11 cellular contexts compared by ENCODE assay signal in the genomic region with DNA sequence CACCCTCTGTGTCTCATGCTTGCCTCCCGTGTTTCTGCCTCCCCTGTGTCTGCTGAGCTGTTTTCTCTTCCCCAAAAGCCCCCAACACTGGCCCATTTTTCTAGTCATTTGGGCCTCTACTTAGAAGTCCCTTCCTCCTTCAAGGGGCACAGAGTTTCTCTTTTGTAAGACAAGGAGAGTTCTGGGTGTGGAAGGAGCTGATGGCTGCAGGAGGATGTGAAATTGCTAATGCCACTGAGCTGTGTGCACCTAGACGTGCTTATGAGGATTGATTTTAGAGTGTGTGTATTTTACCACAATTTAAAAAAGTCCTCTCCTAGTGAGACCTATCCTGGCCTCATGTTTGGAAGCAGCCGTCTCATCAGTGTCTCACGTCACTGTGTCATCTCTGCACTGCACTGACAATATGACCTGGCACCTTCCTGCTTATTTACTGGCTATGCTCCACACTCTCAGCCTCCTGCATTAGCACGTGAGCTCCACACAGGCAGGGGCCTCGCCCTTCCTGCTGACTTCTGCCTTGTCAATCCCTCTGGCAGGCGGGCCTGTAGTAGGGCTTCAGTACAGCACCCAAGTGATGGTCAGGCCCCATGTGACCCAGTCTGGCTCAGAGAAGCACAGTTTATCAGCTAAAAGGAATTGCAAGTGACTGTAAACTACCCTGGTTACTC. TPM values are rescaled to one million over a fixed set of nuclear protein-coding genes. Genes with fewer than 3 reads are reported as not detected.
DNase-seq lines count a peak whose midpoint lies in the region; ATAC-seq and TF ChIP-seq lines count a peak whose summit lies in the region.
"Had no signal": no experiment of that assay in that cellular context is flagged by ENCODE, and none has a peak within 500 bp of the region (broad histone marks: within the 10 kb centered on the region; RNA-seq: fewer than 3 reads in every experiment).

No MANE protein-coding gene starts in this region.

- in situ Hi-C loops in mammary epithelial cell (cut with MboI; ENCODE audit: low sequenced_read_pairs in 2 of 2) = no loop called here

- no peak overlapping the region for H3K9ac ChIP-seq in mammary epithelial cell (ENCODE audit: insufficient read depth, low read length)

- no peaks in the 10 kb centered on the region for H3K4me1 ChIP-seq in upper lobe of right lung
- H3K4me1 ChIP-seq in mammary epithelial cell (ENCODE audit: insufficient read depth, low read length) = no peaks in the 10 kb centered on the region
- H3K4me1 ChIP-seq: SJSA1 had no signal

- CTCF ChIA-PET in mammary epithelial cell (lab: Charles Lee; ENCODE audit: low non-redundant PET) = no interaction called here

- H3K36me3 ChIP-seq in upper lobe of right lung = no peaks in the 10 kb centered on the region
- no peaks in the 10 kb centered on the region for H3K36me3 ChIP-seq in mammary epithelial cell (ENCODE audit: insufficient read depth, low read length)
- H3K36me3 ChIP-seq: SJSA1, tibial artery had no signal

- dilution Hi-C loops in mammary epithelial cell (cut with HindIII; ENCODE audit: low sequenced_read_pairs) = no loop called here

- no peak for TF ChIP-seq CTCF in upper lobe of right lung (IDR thresholded peaks at IDR 0.05)
- TF ChIP-seq CTCF in mammary epithelial cell (conservative IDR thresholded peaks at IDR 0.05 in 1 of 2, IDR thresholded peaks at IDR 0.05 in 1 of 2; ENCODE audit: extremely low read depth in 1 of 2, insufficient read depth in 1 of 2, low read depth in 1 of 2, low read length in 2 of 2) = no peak

- DNase-seq in activated naive CD4-positive, alpha-beta T cell treated with Interleukin-2 at 50 U/mL for 16 hours = peak; percentile 36
- no peak for DNase-seq in activated naive CD4-positive, alpha-beta T cell treated with anti-CD3 and anti-CD28 coated beads, Interleukin-2, amount 50 U/mL, for 16 hours
- peak; percentile 38 for DNase-seq in activated T-helper 1 cell treated with Interleukin-2 at 50 U/mL for 16 hours (ENCODE audit: low read depth)
- peak; percentile 77 for DNase-seq in left lobe of liver (ENCODE audit: low spot score)
- no peak for DNase-seq in upper lobe of right lung
- DNase-seq in GM03348 (ENCODE audit: low spot score) = no peak
- no peak for DNase-seq in posterior vena cava (ENCODE audit: low spot score)
- no peak for DNase-seq in mammary epithelial cell
- DNase-seq: mesendoderm had no signal

- H3K27ac ChIP-seq in upper lobe of right lung (no peak overlapping the region), mammary epithelial cell (ENCODE audit: insufficient read depth, low read depth, low read length) (no peak overlapping the region)
- H3K27ac ChIP-seq: SJSA1, tibial artery had no signal

- no peaks in the 10 kb centered on the region for H4K20me1 ChIP-seq in mammary epithelial cell (ENCODE audit: insufficient read depth, low read length)

- WGBS in mammary epithelial cell (ENCODE audit: low coverage, missing lambda C conversion rate) = 90% methylated on average over 5 of the region's 7 CpGs

- peaks cover 6% of the 10 kb centered on the region for H3K9me3 ChIP-seq in upper lobe of right lung
- peaks cover 7% of the 10 kb centered on the region for H3K9me3 ChIP-seq in mammary epithelial cell (replicated peaks; ENCODE audit: insufficient read depth, low read length)

- H3K27me3 ChIP-seq in upper lobe of right lung = no peaks in the 10 kb centered on the region
- H3K27me3 ChIP-seq in mammary epithelial cell (ENCODE audit: insufficient read depth, low read length) = no peaks in the 10 kb centered on the region
- H3K27me3 ChIP-seq: SJSA1, tibial artery had no signal

- intact Hi-C loops in upper lobe of right lung (cut with DNase I) = no loop called here
- intact Hi-C loops in posterior vena cava (cut with DNase I) = no loop called here
- intact Hi-C loops in mammary epithelial cell (cut with micrococcal nuclease) = no loop called here

- no peak overlapping the region for H3K4me2 ChIP-seq in mammary epithelial cell (ENCODE audit: insufficient read depth, low read depth, low read length)

- H3K79me2 ChIP-seq in mammary epithelial cell (ENCODE audit: insufficient read depth, low read length) = no peaks in the 10 kb centered on the region

- ATAC-seq in left lobe of liver (peak; percentile 74), upper lobe of right lung (peak; percentile 77)

- BruUV-seq in mammary epithelial cell (replicated peaks; lab: Mats Ljungman, UMichigan) = no TSS peak

- H3K4me3 ChIP-seq in upper lobe of right lung = no peak overlapping the region
- no peak overlapping the region for H3K4me3 ChIP-seq in mammary epithelial cell (replicated peaks in 1 of 3; ENCODE audit: insufficient read depth in 1 of 3, low read depth in 2 of 3, low read length in 3 of 3)
- H3K4me3 ChIP-seq: SJSA1, tibial artery had no signal

- H2AFZ ChIP-seq in mammary epithelial cell (ENCODE audit: low read depth, low read length) = no peak overlapping the region

RNA-seq across cellular contexts. Expression of a gene that starts 8.0 kb away (rescaled TPM):
- 24.1 TPM for total RNA-seq in left lobe of liver
- 78.9 TPM for total RNA-seq in upper lobe of right lung
- 10 to 100 TPM; 41.6 to 42.1 TPM for total RNA-seq in posterior vena cava
- total RNA-seq in mammary epithelial cell = 10 to 100 TPM; 30.7 to 43.3 TPM
- 17.2 TPM for polyA plus RNA-seq in mammary epithelial cell
- 45.9 TPM for polyA minus RNA-seq in mammary epithelial cell
- total RNA-seq: SJSA1 had no signal

Comparison
In these comparisons a context has a peak if more than half of its experiments do, and no peak if none do; other contexts are left out.
1. DNase-seq: peak in activated naive CD4-positive, alpha-beta T cell treated with Interleukin-2 at 50 U/mL for 16 hours (single experiment), activated T-helper 1 cell treated with Interleukin-2 at 50 U/mL for 16 hours (single experiment) and left lobe of liver (single experiment); none in activated naive CD4-positive, alpha-beta T cell treated with anti-CD3 and anti-CD28 coated beads, Interleukin-2, amount 50 U/mL, for 16 hours (single experiment), upper lobe of right lung (single experiment), GM03348 (single experiment), posterior vena cava (single experiment) and mammary epithelial cell (single experiment).